Comparison of ENCODE assay signal across 8 cellular contexts in genomic region chr15:86624261-86625036, GRCh38.
DNase-seq lines count a peak whose midpoint lies in the region; ATAC-seq and TF ChIP-seq lines count a peak whose summit lies in the region.

No MANE protein-coding gene starts in this region.

- H3K27ac ChIP-seq in right lobe of liver: no peak overlapping the region

- H3K27me3 ChIP-seq in right lobe of liver: peaks cover 0 to 5% of the 10 kb centered on the region in 2 donors

- H3K36me3 Mint-ChIP-seq in activated CD4-positive, alpha-beta T cell treated with anti-CD3 and anti-CD28 coated beads for 36 hours (ENCODE audit: low read depth): no peaks in the 10 kb centered on the region

- no peaks in the 10 kb centered on the region for H3K36me3 ChIP-seq in right lobe of liver

- peaks cover 4% of the 10 kb centered on the region for H3K27me3 Mint-ChIP-seq in activated CD4-positive, alpha-beta T cell treated with anti-CD3 and anti-CD28 coated beads for 36 hours

- peak overlapping the region; percentile 15 for H3K4me3 Mint-ChIP-seq in activated CD4-positive, alpha-beta T cell treated with anti-CD3 and anti-CD28 coated beads for 36 hours

- peak; percentile 60 for ATAC-seq in GM18870 (IDR thresholded peaks at IDR 0.05; ENCODE audit: unreplicated experiment)
- peak; percentile 100 for ATAC-seq in activated CD4-positive, alpha-beta T cell treated with anti-CD3 and anti-CD28 coated beads for 36 hours
- peak; percentile 72 to 100 (median 88) for ATAC-seq in right lobe of liver
- ATAC-seq in GM19328 (IDR thresholded peaks at IDR 0.05; ENCODE audit: unreplicated experiment): no peak
- no peak for ATAC-seq in GM18907 (IDR thresholded peaks at IDR 0.05; ENCODE audit: unreplicated experiment)

- H3K9me3 ChIP-seq in right lobe of liver: no peaks in the 10 kb centered on the region

- no peak for TF ChIP-seq POLR2A in right lobe of liver (IDR thresholded peaks at IDR 0.05)

- POLR2A ChIA-PET in activated CD4-positive, alpha-beta T cell treated with anti-CD3 and anti-CD28 coated beads for 36 hours (lab: Charles Lee): interaction anchor here (0.6 to 0.7 kb wide), 2 partner anchors 8 to 25 kb away, joined by 3 to 5 read pairs; no protein-coding TSS in a partner anchor

- CTCF ChIA-PET in activated CD4-positive, alpha-beta T cell treated with anti-CD3 and anti-CD28 coated beads for 36 hours (lab: Charles Lee): interaction anchor here (0.6 to 3.8 kb wide), 16 partner anchors 13 to 311 kb away, joined by 3 to 48 read pairs (median 4); no protein-coding TSS in a partner anchor

- TF ChIP-seq CTCF in choroid plexus epithelial cell (conservative IDR thresholded peaks at IDR 0.05; ENCODE audit: low read depth, low read length): peak; percentile 22
- peak; percentile 31 to 43 (median 38) for TF ChIP-seq CTCF in right lobe of liver (IDR thresholded peaks at IDR 0.05)

- no peaks in the 10 kb centered on the region for H3K9me3 Mint-ChIP-seq in activated CD4-positive, alpha-beta T cell treated with anti-CD3 and anti-CD28 coated beads for 36 hours (ENCODE audit: low read depth)

- peak overlapping the region; percentile 53 for H3K27ac Mint-ChIP-seq in activated CD4-positive, alpha-beta T cell treated with anti-CD3 and anti-CD28 coated beads for 36 hours

- WGBS in right lobe of liver (ENCODE audit: insufficient coverage, low coverage, low lambda C conversion rate, missing lambda C conversion rate): 20% methylated on average over 4 of the region's 6 CpGs

- H3K4me1 Mint-ChIP-seq in activated CD4-positive, alpha-beta T cell treated with anti-CD3 and anti-CD28 coated beads for 36 hours: peaks cover 42% of the 10 kb centered on the region

- H3K4me3 ChIP-seq in choroid plexus epithelial cell (ENCODE audit: low read depth, low read length) (no peak overlapping the region), right lobe of liver (no peak overlapping the region)

- peak in 2 of 3 experiments; percentile 68 to 92 for DNase-seq in NCI-H1417 (lab: John Stamatoyannopoulos, UW)
- DNase-seq in activated CD4-positive, alpha-beta T cell treated with anti-CD3 and anti-CD28 coated beads for 36 hours: peak; percentile 90
- peak; percentile 30 for DNase-seq in choroid plexus epithelial cell (ENCODE audit: low read depth)
- peak in 2 of 3 donors; percentile 43 to 68 for DNase-seq in right lobe of liver
- peak; percentile 56 for DNase-seq in stimulated activated CD8-positive, alpha-beta memory T cell treated with anti-CD3 and anti-CD28 coated beads, Interleukin-12 subunit alpha, Interleukin-12 subunit beta, amount 100 ng/mL, for 4 hours (ENCODE audit: low read depth)

- intact Hi-C loops in activated CD4-positive, alpha-beta T cell treated with anti-CD3 and anti-CD28 coated beads for 36 hours (cut with DNase I, micrococcal nuclease): loop anchor here (1.0 to 10.0 kb wide), 6 partner anchors 24 to 1620 kb away; no protein-coding TSS in a partner anchor
- intact Hi-C loops in right lobe of liver (cut with DNase I): no loop called here

- H3K4me1 ChIP-seq in right lobe of liver: no peaks in the 10 kb centered on the region

Comparison
In these comparisons a context has a peak if more than half of its experiments do, and no peak if none do; other contexts are left out.
1. ATAC-seq: peak in GM18870 (single experiment), activated CD4-positive, alpha-beta T cell treated with anti-CD3 and anti-CD28 coated beads for 36 hours (single experiment) and right lobe of liver (4 of 4); none in GM19328 (single experiment) and GM18907 (single experiment).
2. DNase-seq: peak in every context shown above with its lines; median percentile 90 in activated CD4-positive, alpha-beta T cell treated with anti-CD3 and anti-CD28 coated beads for 36 hours; 80 in NCI-H1417; 56 in stimulated activated CD8-positive, alpha-beta memory T cell treated with anti-CD3 and anti-CD28 coated beads, Interleukin-12 subunit alpha, Interleukin-12 subunit beta, amount 100 ng/mL, for 4 hours; 56 in right lobe of liver; 30 in choroid plexus epithelial cell.
3. intact Hi-C loops: an anchor here in activated CD4-positive, alpha-beta T cell treated with anti-CD3 and anti-CD28 coated beads for 36 hours (1.0 to 10.0 kb wide); none called in right lobe of liver.